In genomic region chr15:66653852-66654251, GRCh38 we compare ENCODE assay signal across 24 cellular contexts. TPM values are rescaled to one million over a fixed set of nuclear protein-coding genes. Genes with fewer than 3 reads are reported as not detected.
DNase-seq lines count a peak whose midpoint lies in the region; ATAC-seq and TF ChIP-seq lines count a peak whose summit lies in the region.
"Had no signal": no experiment of that assay in that cellular context is flagged by ENCODE, and none has a peak within 500 bp of the region (broad histone marks: within the 10 kb centered on the region; RNA-seq: fewer than 3 reads in every experiment).

No MANE protein-coding gene starts in this region.

- H3K36me3 ChIP-seq in IMR-90 (ENCODE audit: control insufficient read depth, insufficient read depth, low read length) (no peaks in the 10 kb centered on the region), mesendoderm (ENCODE audit: control insufficient read depth, insufficient read depth, low read length) (no peaks in the 10 kb centered on the region), prostate gland (no peaks in the 10 kb centered on the region), ascending aorta (no peaks in the 10 kb centered on the region)
- H3K36me3 ChIP-seq: sigmoid colon, tibial artery had no signal

- H3K9me3 Mint-ChIP-seq in activated naive CD8-positive, alpha-beta T cell (ENCODE audit: low read depth), result no peaks in the 10 kb centered on the region
- H3K9me3 Mint-ChIP-seq in activated naive CD8-positive, alpha-beta T cell treated with anti-CD3 and anti-CD28 coated beads for 36 hours, result no peaks in the 10 kb centered on the region
- H3K9me3 Mint-ChIP-seq: activated naive CD4-positive, alpha-beta T cell treated with anti-CD3 and anti-CD28 coated beads for 36 hours; activated T-cell treated with anti-CD3 and anti-CD28 coated beads, Interleukin-2, amount 50 U/mL, for 72 hours; H9; stimulated activated naive CD8-positive, alpha-beta T cell treated with anti-CD3 and anti-CD28 coated beads, Interleukin-15, amount 100 ng/mL, for 72 hours had no signal

- no peak for TF ChIP-seq RAD21 in IMR-90 (IDR thresholded peaks at IDR 0.05; ENCODE audit: low read length)

- H2AFZ ChIP-seq in IMR-90 (replicated peaks; ENCODE audit: low read length, poor library complexity), result no peak overlapping the region

- no peak for DNase-seq in activated naive CD8-positive, alpha-beta T cell treated with anti-CD3 and anti-CD28 coated beads for 36 hours
- no peak for DNase-seq in IMR-90
- DNase-seq in mesendoderm, result no peak
- DNase-seq in prostate gland (ENCODE audit: low spot score), result peak; percentile 20
- DNase-seq in ascending aorta (ENCODE audit: low spot score in 2 of 2), result no peak
- DNase-seq in dedifferentiated amniotic fluid mesenchymal stem cell (ENCODE audit: extremely low spot score), result no peak
- DNase-seq in T-helper 9 cell, result no peak
- DNase-seq: activated naive CD4-positive, alpha-beta T cell treated with anti-CD3 and anti-CD28 coated beads for 36 hours; activated T-cell treated with anti-CD3 and anti-CD28 coated beads, Interleukin-2, amount 50 U/mL, for 72 hours; anterior cingulate cortex; BE2C; central memory CD4-positive, alpha-beta T cell; dermis blood vessel endothelial cell; H9; mammary epithelial cell; NCI-H1694; NCI-H2171; NCI-H524 treated with DMSO at 0.1 percent for 48 hours; sigmoid colon; stimulated activated naive CD8-positive, alpha-beta T cell treated with anti-CD3 and anti-CD28 coated beads, Interleukin-15, amount 100 ng/mL, for 72 hours; tibial artery had no signal

- in situ Hi-C loops in IMR-90 (cut with MboI; ENCODE audit: low sequenced_read_pairs), result no loop called here

- H3K27me3 Mint-ChIP-seq in activated naive CD8-positive, alpha-beta T cell, result no peaks in the 10 kb centered on the region
- H3K27me3 Mint-ChIP-seq in activated naive CD8-positive, alpha-beta T cell treated with anti-CD3 and anti-CD28 coated beads for 36 hours, result peaks cover 9% of the 10 kb centered on the region

- no peaks in the 10 kb centered on the region for H3K36me3 Mint-ChIP-seq in activated naive CD8-positive, alpha-beta T cell
- H3K36me3 Mint-ChIP-seq in activated naive CD8-positive, alpha-beta T cell treated with anti-CD3 and anti-CD28 coated beads for 36 hours, result no peaks in the 10 kb centered on the region

- no peaks in the 10 kb centered on the region for H3K79me2 ChIP-seq in mesendoderm (ENCODE audit: control insufficient read depth, insufficient read depth, low read length)

- BruUV-seq in IMR-90 (replicated peaks; lab: Mats Ljungman, UMichigan), result no TSS peak

- H4K20me1 ChIP-seq in IMR-90 (ENCODE audit: insufficient read depth, low read length), result no peaks in the 10 kb centered on the region

- H4K8ac ChIP-seq in IMR-90 (ENCODE audit: low read depth in 2 of 2, low read length in 2 of 2), result no peak overlapping the region
- no peak overlapping the region for H4K8ac ChIP-seq in mesendoderm (ENCODE audit: low read depth, low read length)

- WGBS in IMR-90 (ENCODE audit: extremely low coverage in 2 of 2, insufficient read length in 1 of 2), 2 experiments, result 88% methylated on average over 5 of the region's 13 CpGs; no CpG with 5 or more reads in 1 of the 2 experiments
- no CpG with 5 or more reads among the region's 13 CpGs for WGBS in mesendoderm (ENCODE audit: extremely low coverage, insufficient coverage, low lambda C conversion rate)
- 81% methylated on average over 13 of the region's 13 CpGs for WGBS in prostate gland

- CTCF ChIA-PET in IMR-90 (lab: Yijun Ruan, JAX), result no interaction called here

- H4K5ac ChIP-seq in IMR-90 (ENCODE audit: low read depth, low read length) (no peak overlapping the region), mesendoderm (ENCODE audit: low read length) (no peak overlapping the region)

- H3K9me3 ChIP-seq in IMR-90 (ENCODE audit: control insufficient read depth, insufficient read depth, low read length) (no peaks in the 10 kb centered on the region), prostate gland (no peaks in the 10 kb centered on the region), ascending aorta (no peaks in the 10 kb centered on the region)
- H3K9me3 ChIP-seq: A549, BE2C, sigmoid colon, tibial artery had no signal

- peak overlapping the region; percentile 68 for H3K4me3 Mint-ChIP-seq in activated naive CD8-positive, alpha-beta T cell
- H3K4me3 Mint-ChIP-seq in activated naive CD8-positive, alpha-beta T cell treated with anti-CD3 and anti-CD28 coated beads for 36 hours, result no peak overlapping the region
- H3K4me3 Mint-ChIP-seq: activated naive CD4-positive, alpha-beta T cell treated with anti-CD3 and anti-CD28 coated beads for 36 hours had no signal

- intact Hi-C loops in IMR-90 (cut with micrococcal nuclease) (no loop called here), prostate gland (cut with DNase I) (no loop called here), ascending aorta (cut with DNase I) (no loop called here)

- no peaks in the 10 kb centered on the region for H3K79me1 ChIP-seq in IMR-90 (ENCODE audit: low read depth in 1 of 2, low read length in 2 of 2)
- H3K79me1 ChIP-seq in mesendoderm (ENCODE audit: low read length), result no peaks in the 10 kb centered on the region

- peaks cover 8% of the 10 kb centered on the region for H3K4me1 Mint-ChIP-seq in activated naive CD8-positive, alpha-beta T cell (ENCODE audit: low read depth)
- peaks cover 8% of the 10 kb centered on the region for H3K4me1 Mint-ChIP-seq in activated naive CD8-positive, alpha-beta T cell treated with anti-CD3 and anti-CD28 coated beads for 36 hours

- H3K27me3 ChIP-seq in IMR-90 (ENCODE audit: control insufficient read depth, insufficient read depth, low read length), result peaks cover 7% of the 10 kb centered on the region; the same call in 1 of the 2 replicates
- H3K27me3 ChIP-seq in mesendoderm (ENCODE audit: insufficient read depth, low read length, poor library complexity), result no peaks in the 10 kb centered on the region
- no peaks in the 10 kb centered on the region for H3K27me3 ChIP-seq in prostate gland (replicated peaks; ENCODE audit: insufficient read depth)
- H3K27me3 ChIP-seq in ascending aorta, result no peaks in the 10 kb centered on the region
- H3K27me3 ChIP-seq: BE2C, tibial artery had no signal

- dilution Hi-C loops in IMR-90 (cut with HindIII; ENCODE audit: low sequenced_read_pairs, unreplicated experiment), result no loop called here

- H3K9me1 ChIP-seq in IMR-90 (ENCODE audit: insufficient read depth, low read length), result peaks cover under 1% of the 10 kb centered on the region; the same call in 1 of the 2 replicates

- H2BK5ac ChIP-seq in IMR-90 (ENCODE audit: low read depth, low read length, poor library complexity, severe bottlenecking) (no peak overlapping the region), mesendoderm (ENCODE audit: low read length) (peak overlapping the region; percentile 78)

- POLR2A ChIA-PET in IMR-90 (lab: Charles Lee; ENCODE audit: unreplicated experiment), result no interaction called here

- no peak for TF ChIP-seq POLR2A in IMR-90 (IDR thresholded peaks at IDR 0.05; ENCODE audit: low read depth, low read length)
- no peak for TF ChIP-seq POLR2A in prostate gland (IDR thresholded peaks at IDR 0.05)

- H3K27ac ChIP-seq in IMR-90 (ENCODE audit: insufficient read depth, low read length), result no peak overlapping the region
- no peak overlapping the region for H3K27ac ChIP-seq in mesendoderm (ENCODE audit: low read depth, low read length)
- H3K27ac ChIP-seq in prostate gland, result peak overlapping the region in 1 of 2 donors; percentile 62
- no peak overlapping the region for H3K27ac ChIP-seq in ascending aorta
- H3K27ac ChIP-seq: A549, sigmoid colon had no signal

- no peak overlapping the region for H2BK20ac ChIP-seq in IMR-90 (ENCODE audit: low read depth, low read length)

- H2AK5ac ChIP-seq in IMR-90 (ENCODE audit: low read depth, low read length) (no peak overlapping the region), mesendoderm (ENCODE audit: low read length) (peak overlapping the region; percentile 91)

- no peak overlapping the region for H3K4ac ChIP-seq in IMR-90 (ENCODE audit: low read depth, low read length)
- peak overlapping the region; percentile 6 for H3K4ac ChIP-seq in mesendoderm (ENCODE audit: low read depth, low read length)

- H3K14ac ChIP-seq in IMR-90 (replicated peaks; ENCODE audit: low read depth, low read length), result no peak overlapping the region

- H2AK9ac ChIP-seq in IMR-90 (replicated peaks; ENCODE audit: low read depth, low read length, poor library complexity), result peak overlapping the region; percentile 70

- no peak overlapping the region for H4K91ac ChIP-seq in IMR-90 (ENCODE audit: insufficient read depth, low read depth, low read length)

- no peak overlapping the region for H2BK120ac ChIP-seq in IMR-90 (ENCODE audit: low read depth, low read length)
- no peak overlapping the region for H2BK120ac ChIP-seq in mesendoderm (ENCODE audit: low read depth, low read length)

- no peak for ATAC-seq in IMR-90 (ENCODE audit: low read depth)
- ATAC-seq: A549, Panc1 had no signal

- no peak overlapping the region for H3K9ac ChIP-seq in IMR-90 (ENCODE audit: low read depth, low read length)
- H3K9ac ChIP-seq in mesendoderm (ENCODE audit: low read length), result no peak overlapping the region

- no peak overlapping the region for H3K27ac Mint-ChIP-seq in activated naive CD8-positive, alpha-beta T cell
- H3K27ac Mint-ChIP-seq in activated naive CD8-positive, alpha-beta T cell treated with anti-CD3 and anti-CD28 coated beads for 36 hours, result no peak overlapping the region
- H3K27ac Mint-ChIP-seq: activated naive CD4-positive, alpha-beta T cell treated with anti-CD3 and anti-CD28 coated beads for 36 hours; activated T-cell treated with anti-CD3 and anti-CD28 coated beads, Interleukin-2, amount 50 U/mL, for 72 hours had no signal

- H3K4me2 ChIP-seq in IMR-90 (ENCODE audit: low read depth, low read length) (no peak overlapping the region), mesendoderm (ENCODE audit: low read length) (no peak overlapping the region)
- H3K4me2 ChIP-seq: A549 had no signal

- H3K4me3 ChIP-seq in IMR-90 (ENCODE audit: insufficient read depth, low read depth, low read length), result no peak overlapping the region
- H3K4me3 ChIP-seq in mesendoderm (ENCODE audit: low read length), result no peak overlapping the region
- no peak overlapping the region for H3K4me3 ChIP-seq in prostate gland
- no peak overlapping the region for H3K4me3 ChIP-seq in ascending aorta
- H3K4me3 ChIP-seq: A549, sigmoid colon, tibial artery had no signal

- TF ChIP-seq CTCF in IMR-90 (conservative IDR thresholded peaks at IDR 0.05; ENCODE audit: low read depth, low read length), result no peak
- TF ChIP-seq CTCF in prostate gland (IDR thresholded peaks at IDR 0.05), result no peak
- no peak for TF ChIP-seq CTCF in ascending aorta (IDR thresholded peaks at IDR 0.05)

- no peak overlapping the region for H3K18ac ChIP-seq in IMR-90 (ENCODE audit: low read depth, low read length)
- no peak overlapping the region for H3K18ac ChIP-seq in mesendoderm (ENCODE audit: low read length)

- H3K56ac ChIP-seq in IMR-90 (ENCODE audit: extremely low read depth, insufficient read depth, low read length), result no peak overlapping the region
- peak overlapping the region; percentile 77 for H3K56ac ChIP-seq in mesendoderm (ENCODE audit: low read length)

- H3K23ac ChIP-seq in IMR-90 (ENCODE audit: low read depth, low read length) (no peak overlapping the region), mesendoderm (ENCODE audit: low read length) (peak overlapping the region; percentile 29)

- peaks cover 2% of the 10 kb centered on the region; the same call in 1 of the 2 replicates for H3K4me1 ChIP-seq in IMR-90 (ENCODE audit: control insufficient read depth, insufficient read depth, low read length)
- H3K4me1 ChIP-seq in mesendoderm (ENCODE audit: control insufficient read depth, low read depth, low read length), result peaks cover 8% of the 10 kb centered on the region
- peaks cover 9% of the 10 kb centered on the region for H3K4me1 ChIP-seq in prostate gland (replicated peaks)
- peaks cover 0 to 8% of the 10 kb centered on the region in 2 donors for H3K4me1 ChIP-seq in ascending aorta

- H2BK15ac ChIP-seq in IMR-90 (ENCODE audit: low read depth, low read length) (no peak overlapping the region), mesendoderm (replicated peaks; ENCODE audit: low read depth) (no peak overlapping the region)

RNA-seq across cellular contexts. Expression of gene SMAD6, which starts 48.2 kb away (rescaled TPM):
- total RNA-seq in activated naive CD8-positive, alpha-beta T cell treated with anti-CD3 and anti-CD28 coated beads for 36 hours, result under 1 TPM; 0.04 to 0.10 TPM
- total RNA-seq in IMR-90 (2012; rRNA removed) (3.6 and 4.8 TPM in 2 replicates), prostate gland (10 to 100 TPM; 14.8 to 51.2 TPM), ascending aorta (140 TPM)
- 8.5 and 13.6 TPM in 2 replicates for polyA plus RNA-seq in IMR-90 (2012; rRNA removed)
- 4.7 and 9.3 TPM in 2 replicates for polyA plus RNA-seq in IMR-90 (2012; cell fraction: cytosol; rRNA removed)
- polyA plus RNA-seq in IMR-90 (2012; cell fraction: nucleus; rRNA removed; ENCODE audit: low replicate concordance), result 17.3 and 42.6 TPM in 2 replicates
- 7.8 TPM for polyA plus RNA-seq in mesendoderm (2013, experiment 1 of 2)
- polyA plus RNA-seq in mesendoderm (2013, experiment 2 of 2), result 7.4 TPM
